8 cellular contexts compared by ENCODE assay signal in the genomic region with DNA sequence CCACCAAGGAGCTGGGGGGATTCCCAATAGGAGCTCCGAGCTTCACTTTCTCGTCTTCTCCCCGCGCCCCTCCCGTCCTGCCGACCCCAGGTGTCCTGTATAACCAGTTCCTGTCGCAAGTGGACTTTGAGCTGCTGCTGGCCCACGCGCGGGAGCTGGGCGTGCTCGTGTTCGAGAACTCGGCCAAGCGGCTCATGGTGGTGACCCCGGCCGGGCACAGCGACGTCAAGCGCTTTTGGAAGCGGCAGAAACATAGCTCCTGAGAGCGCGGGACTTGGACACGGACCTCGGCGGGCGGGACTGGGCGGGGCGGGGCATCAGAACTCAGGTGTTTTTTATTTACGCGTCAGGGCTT. TPM values are rescaled to one million over a fixed set of nuclear protein-coding genes. Genes with fewer than 3 reads are reported as not detected.
A peak's percentile ranks its signal among the peaks of the same experiment; 100 is the strongest.
DNase-seq lines count a peak whose midpoint lies in the region; ATAC-seq and TF ChIP-seq lines count a peak whose summit lies in the region.

No MANE protein-coding gene starts in this region.

- peaks cover 18% of the 10 kb centered on the region for H3K27me3 Mint-ChIP-seq in GM23338 (ENCODE audit: insufficient read depth, low read depth, poor library complexity)

- TF ChIP-seq CTCF in GM23338 (conservative IDR thresholded peaks at IDR 0.05; ENCODE audit: low read depth in 2 of 2) (no peak), WI38 (IDR thresholded peaks at IDR 0.05; ENCODE audit: low read depth, low read length) (no peak), right atrium auricular region (IDR thresholded peaks at IDR 0.05) (no peak), smooth muscle cell (IDR thresholded peaks at IDR 0.05; ENCODE audit: borderline replicate concordance, insufficient read depth, poor library complexity, severe bottlenecking) (no peak)

- H3K36me3 Mint-ChIP-seq in GM23338 (ENCODE audit: low read depth) = peaks cover 59% of the 10 kb centered on the region

- H3K27me3 ChIP-seq in GM23338 (ENCODE audit: insufficient read depth) (no peaks in the 10 kb centered on the region), right atrium auricular region (no peaks in the 10 kb centered on the region), smooth muscle cell (ENCODE audit: low read depth) (no peaks in the 10 kb centered on the region)

- H3K36me3 ChIP-seq in GM23338 (ENCODE audit: insufficient read depth) (peaks cover 7% of the 10 kb centered on the region; the same call in 1 of the 2 replicates), right atrium auricular region (peaks cover 35% of the 10 kb centered on the region), smooth muscle cell (ENCODE audit: low read depth) (no peaks in the 10 kb centered on the region)

- H3K9me3 ChIP-seq in right atrium auricular region (no peaks in the 10 kb centered on the region), smooth muscle cell (replicated peaks; ENCODE audit: low read depth) (no peaks in the 10 kb centered on the region)

- ATAC-seq in GM23338 (peak; percentile 61), HG02885 (IDR thresholded peaks at IDR 0.05; ENCODE audit: poor library complexity, unreplicated experiment) (no peak), GM21737 (IDR thresholded peaks at IDR 0.05; ENCODE audit: unreplicated experiment) (no peak)

- H4K20me1 ChIP-seq in GM23338 (replicated peaks; ENCODE audit: insufficient read depth) = no peaks in the 10 kb centered on the region
- no peaks in the 10 kb centered on the region for H4K20me1 ChIP-seq in smooth muscle cell (ENCODE audit: low read depth)

- H3K4me2 ChIP-seq in GM23338 (peak overlapping the region; percentile 97), smooth muscle cell (peak overlapping the region; percentile 85)

- 0 out of 2 replicates have a peak, but pooled peaks cover 17% of the 10 kb centered on the region for H3F3A ChIP-seq in GM23338 (replicated peaks; ENCODE audit: low read depth)
- peaks cover 9% of the 10 kb centered on the region for H3F3A ChIP-seq in smooth muscle cell (ENCODE audit: low read depth)

- WGBS in smooth muscle cell (ENCODE audit: low lambda C conversion rate) = 12% methylated on average over 31 of the region's 31 CpGs

- H2AFZ ChIP-seq in GM23338 = peak overlapping the region; percentile 93
- peak overlapping the region; percentile 64 for H2AFZ ChIP-seq in smooth muscle cell (ENCODE audit: low read depth)

- H3K9me2 ChIP-seq in GM23338 (ENCODE audit: insufficient read depth) = no peaks in the 10 kb centered on the region

- peaks cover 20% of the 10 kb centered on the region for H3K4me1 Mint-ChIP-seq in GM23338

- H3K4me1 ChIP-seq in GM23338 (ENCODE audit: insufficient read depth) = peaks cover 8% of the 10 kb centered on the region; the same call in 1 of the 2 replicates
- peaks cover 0 to 34% of the 10 kb centered on the region in 2 donors for H3K4me1 ChIP-seq in right atrium auricular region
- H3K4me1 ChIP-seq in smooth muscle cell (ENCODE audit: low read depth) = peaks cover 15% of the 10 kb centered on the region

- H3K4me3 ChIP-seq in GM23338 = peak overlapping the region; percentile 84
- H3K4me3 ChIP-seq in WI38 (ENCODE audit: low read depth, low read length) = peak overlapping the region; percentile 52
- peak overlapping the region; percentile 59 to 62 for H3K4me3 ChIP-seq in right atrium auricular region
- H3K4me3 ChIP-seq in smooth muscle cell = peak overlapping the region; percentile 46

- H3K9ac ChIP-seq in smooth muscle cell (ENCODE audit: low read depth) = no peak overlapping the region

- H3K79me2 ChIP-seq in GM23338 (replicated peaks; ENCODE audit: insufficient read depth) (peaks cover 4% of the 10 kb centered on the region), smooth muscle cell (ENCODE audit: low read depth) (peaks cover 9% of the 10 kb centered on the region)

- H3K27ac Mint-ChIP-seq in GM23338 = no peak overlapping the region

- no peaks in the 10 kb centered on the region for H3K9me3 Mint-ChIP-seq in GM23338

- DNase-seq in GM23338 (ENCODE audit: low spot score) (peak; percentile 73), right atrium auricular region (ENCODE audit: low spot score) (no peak), smooth muscle cell (lab: John Stamatoyannopoulos, UW; ENCODE audit: unreplicated experiment) (no peak), NCI-H187 (lab: John Stamatoyannopoulos, UW) (no peak), NOMO-1 treated with dmso at 0.1 percent for 144 hours (lab: John Stamatoyannopoulos, UW; ENCODE audit: unreplicated experiment) (no peak)

- H3K4me3 Mint-ChIP-seq in GM23338 = peak overlapping the region; percentile 89

- peak overlapping the region; percentile 59; the same call in 1 of the 2 replicates for H3K27ac ChIP-seq in GM23338 (ENCODE audit: low read depth)
- peak overlapping the region; percentile 91 to 97 for H3K27ac ChIP-seq in right atrium auricular region
- H3K27ac ChIP-seq in smooth muscle cell (ENCODE audit: low read depth) = peak overlapping the region; percentile 37

TF ChIP-seq in GM23338, 12 proteins besides CTCF, POLR2A, EP300 and RAD21 (continues in another document):
- TF ChIP-seq EZH2phosphoT487 (IDR thresholded peaks at IDR 0.05; ENCODE audit: unreplicated experiment) = no peak

RNA-seq across cellular contexts. Expression of a gene that starts 0.3 kb away (rescaled TPM):
- 34.0 and 36.4 TPM in 2 replicates for total RNA-seq in GM23338 (2014; rRNA removed; shearing (Covaris generic))
- polyA plus RNA-seq in GM23338 (2016; fragmentation: Nextera tagmentation; extraction: Ambion mirVana) (13.7 and 14.2 TPM in 2 replicates), smooth muscle cell (15.4 and 19.6 TPM in 2 replicates)
- total RNA-seq in right atrium auricular region (10 to 100 TPM; 12.1 to 13.6 TPM), smooth muscle cell (15.1 and 18.4 TPM in 2 replicates)

RNA-seq across cellular contexts. Expression of a gene that starts 5.7 kb away (rescaled TPM):
- total RNA-seq in GM23338 (2014; rRNA removed; shearing (Covaris generic)) = 32.6 and 46.5 TPM in 2 replicates
- polyA plus RNA-seq in GM23338 (2016; fragmentation: Nextera tagmentation; extraction: Ambion mirVana) = 14.1 and 14.8 TPM in 2 replicates
- total RNA-seq in right atrium auricular region = 1 to 10 TPM; 3.6 to 4.0 TPM
- 15.6 and 24.8 TPM in 2 replicates for total RNA-seq in smooth muscle cell
- 7.2 and 9.5 TPM in 2 replicates for polyA plus RNA-seq in smooth muscle cell

RNA-seq across cellular contexts. Expression of a gene that starts 18.3 kb away (rescaled TPM):
- total RNA-seq in GM23338 (2014; rRNA removed; shearing (Covaris generic)) = not detected in 2 replicates
- polyA plus RNA-seq in GM23338 (2016; fragmentation: Nextera tagmentation; extraction: Ambion mirVana) (not detected in 2 replicates), smooth muscle cell (not detected in 2 replicates)
- total RNA-seq in right atrium auricular region (not detected), smooth muscle cell (not detected in 2 replicates)

RNA-seq across cellular contexts. Expression of a gene that starts 27.1 kb away (rescaled TPM):
- total RNA-seq in GM23338 (2014; rRNA removed; shearing (Covaris generic)) = 0.12 TPM in 1 of 2 replicates, not detected in the other
- polyA plus RNA-seq in GM23338 (2016; fragmentation: Nextera tagmentation; extraction: Ambion mirVana) (0.32 and 0.40 TPM in 2 replicates), smooth muscle cell (not detected in 2 replicates)
- total RNA-seq in right atrium auricular region (not detected), smooth muscle cell (0.31 TPM in 1 of 2 replicates, not detected in the other)

RNA-seq across cellular contexts. Expression of a gene that starts 29.4 kb away (rescaled TPM):
- 140 and 154 TPM in 2 replicates for total RNA-seq in GM23338 (2014; rRNA removed; shearing (Covaris generic))
- polyA plus RNA-seq in GM23338 (2016; fragmentation: Nextera tagmentation; extraction: Ambion mirVana) (58.3 and 71.6 TPM in 2 replicates), smooth muscle cell (23.8 and 77.3 TPM in 2 replicates)
- total RNA-seq in right atrium auricular region (100 to 1,000 TPM in 1 of 2 donors, 10 to 100 TPM in 1; 61.7 to 106 TPM), smooth muscle cell (30.7 and 82.6 TPM in 2 replicates)

Comparison
In these comparisons a context has a peak if more than half of its experiments do, and no peak if none do; other contexts are left out.
1. H3K27ac ChIP-seq: peak in every context shown above with its lines; median percentile 94 in right atrium auricular region; 59 in GM23338; 37 in smooth muscle cell.